Comparison of ENCODE assay signal across 11 cellular contexts in the genomic region with DNA sequence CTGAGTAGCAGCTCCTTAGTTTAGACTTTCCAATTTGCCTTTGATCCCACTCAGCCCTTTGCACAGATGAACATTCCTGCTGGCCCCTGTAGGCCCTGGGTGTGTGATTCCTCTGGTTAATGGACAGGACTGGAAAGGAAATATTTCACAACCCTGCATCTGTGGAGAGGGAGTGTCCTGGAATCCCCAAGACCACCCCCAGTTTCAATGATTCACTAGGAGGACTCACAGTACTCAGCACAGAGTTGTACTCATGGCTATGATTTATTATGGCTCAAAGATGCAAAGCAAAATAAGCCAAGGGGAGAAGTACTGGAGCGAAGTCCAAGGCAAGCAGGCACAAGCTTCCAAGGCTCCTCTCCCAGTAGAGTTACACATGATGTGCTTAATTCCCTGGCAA. TPM values are rescaled to one million over a fixed set of nuclear protein-coding genes. Genes with fewer than 3 reads are reported as not detected.
A peak's percentile ranks its signal among the peaks of the same experiment; 100 is the strongest.
DNase-seq lines count a peak whose midpoint lies in the region; ATAC-seq lines count a peak whose summit lies in the region.
"Had no signal": no experiment of that assay in that cellular context is flagged by ENCODE, and none has a peak within 500 bp of the region (broad histone marks: within the 10 kb centered on the region; RNA-seq: fewer than 3 reads in every experiment).

No MANE protein-coding gene starts in this region.

- no peak overlapping the region for H3K9ac ChIP-seq in skeletal muscle satellite cell (ENCODE audit: low read depth, low read length)

- no peak overlapping the region for H3K27ac Mint-ChIP-seq in naive thymus-derived CD8-positive, alpha-beta T cell

- peaks cover 0 to 2% (median 0%) of the 10 kb centered on the region in 3 donors for H3K36me3 Mint-ChIP-seq in naive thymus-derived CD8-positive, alpha-beta T cell

- H3K4me2 ChIP-seq in skeletal muscle satellite cell (ENCODE audit: low read length): peak overlapping the region; percentile 30

- H3K4me3 Mint-ChIP-seq in naive thymus-derived CD8-positive, alpha-beta T cell: no peak overlapping the region

- H3K4me3 ChIP-seq in skeletal muscle satellite cell (ENCODE audit: low read length): no peak overlapping the region

- ATAC-seq in naive thymus-derived CD8-positive, alpha-beta T cell: no peak

- no peaks in the 10 kb centered on the region for H3K36me3 ChIP-seq in skeletal muscle satellite cell (ENCODE audit: insufficient read depth, low read length)

- peaks cover 21% of the 10 kb centered on the region for H3K4me1 ChIP-seq in skeletal muscle satellite cell (ENCODE audit: control insufficient read depth, insufficient read depth, low read length)

- H3K27me3 Mint-ChIP-seq in naive thymus-derived CD8-positive, alpha-beta T cell: peaks cover 0 to 9% (median 0%) of the 10 kb centered on the region in 5 donors

- peak; percentile 87 for DNase-seq in GM04504 (ENCODE audit: low read depth)
- peak; percentile 64 for DNase-seq in astrocyte of the hippocampus (ENCODE audit: low read depth, low spot score)
- DNase-seq in hepatic stellate cell (ENCODE audit: low spot score): peak; percentile 66
- no peak for DNase-seq in DMS53 treated with DMSO at 0.1 percent for 48 hours (lab: John Stamatoyannopoulos, UW; ENCODE audit: unreplicated experiment)
- DNase-seq in H4 (ENCODE audit: low spot score): no peak
- DNase-seq in activated CD4-positive, alpha-beta T cell treated with anti-CD3 and anti-CD28 coated beads for 48 hours: no peak
- no peak for DNase-seq in naive thymus-derived CD8-positive, alpha-beta T cell
- DNase-seq: activated CD4-positive, CD25-positive, alpha-beta regulatory T cell treated with anti-CD3 and anti-CD28 coated beads, Interleukin-2, amount 50 U/mL, for 72 hours; central memory CD4-positive, alpha-beta T cell; NCI-H526 had no signal

- no peaks in the 10 kb centered on the region for H3K9me3 ChIP-seq in skeletal muscle satellite cell (replicated peaks; ENCODE audit: low read length)

- H3K9me3 Mint-ChIP-seq in naive thymus-derived CD8-positive, alpha-beta T cell: no peaks in the 10 kb centered on the region

- no peaks in the 10 kb centered on the region for H3K27me3 ChIP-seq in skeletal muscle satellite cell (ENCODE audit: control insufficient read depth, insufficient read depth, low read length)

- POLR2A ChIA-PET in naive thymus-derived CD8-positive, alpha-beta T cell (lab: Charles Lee): no interaction called here

- H3K4me1 Mint-ChIP-seq in naive thymus-derived CD8-positive, alpha-beta T cell: peaks cover 0 to 3% (median 0%) of the 10 kb centered on the region in 4 donors

RNA-seq across cellular contexts. Expression of gene TJP2, which starts 42.4 kb away (rescaled TPM):
- 14.6 and 34.2 TPM in 2 replicates for total RNA-seq in skeletal muscle satellite cell (2012; rRNA removed)
- total RNA-seq in H4 (2014; rRNA removed; shearing (Covaris generic)): 8.2 and 10.7 TPM in 2 replicates
- total RNA-seq in naive thymus-derived CD8-positive, alpha-beta T cell: 1 to 10 TPM; 3.7 to 4.2 TPM
- under 1 TPM in 2 of 3 donors, not detected in 1; 0.14 to 0.77 TPM for polyA plus RNA-seq in naive thymus-derived CD8-positive, alpha-beta T cell

Comparison
In these comparisons a context has a peak if more than half of its experiments do, and no peak if none do; other contexts are left out.
1. DNase-seq: peak in GM04504 (single experiment), astrocyte of the hippocampus (single experiment) and hepatic stellate cell (single experiment); none in DMS53 treated with DMSO at 0.1 percent for 48 hours (single experiment), H4 (single experiment), activated CD4-positive, alpha-beta T cell treated with anti-CD3 and anti-CD28 coated beads for 48 hours (single experiment) and naive thymus-derived CD8-positive, alpha-beta T cell (0 of 10).